In the genomic region with DNA sequence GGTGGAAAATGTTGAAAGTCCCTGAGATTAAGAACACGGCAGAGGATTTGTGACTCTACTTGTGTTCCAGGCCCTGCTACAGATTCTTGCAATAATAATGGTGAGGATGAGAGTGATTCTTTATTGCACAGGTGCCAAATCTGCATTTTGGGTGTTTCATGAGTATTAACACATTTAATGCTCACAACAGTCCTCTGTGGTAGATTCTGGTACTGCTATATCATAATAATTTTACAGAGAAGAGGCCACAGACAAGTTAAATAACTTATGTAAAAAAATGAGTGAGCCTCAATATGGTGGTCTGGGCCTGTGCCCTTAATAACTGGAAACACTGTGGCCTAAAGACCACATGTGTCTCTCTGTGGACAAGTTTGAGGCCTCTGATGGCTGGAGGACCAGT, we compare ENCODE assay signal across 23 cellular contexts.
DNase-seq lines count a peak whose midpoint lies in the region; ATAC-seq and TF ChIP-seq lines count a peak whose summit lies in the region.
"Had no signal": no experiment of that assay in that cellular context is flagged by ENCODE, and none has a peak within 500 bp of the region (broad histone marks: within the 10 kb centered on the region; RNA-seq: fewer than 3 reads in every experiment).

No MANE protein-coding gene starts in this region.

- peaks cover 6% of the 10 kb centered on the region for H3K9me3 Mint-ChIP-seq in chondrocyte (ENCODE audit: low read depth)
- H3K9me3 Mint-ChIP-seq: CD14-positive monocyte; CD4-positive, alpha-beta T cell; GM23338; H9 had no signal

- H3K4me1 ChIP-seq in HCT116 (ENCODE audit: control insufficient read depth in 1 of 2, insufficient read depth in 2 of 2, low read length in 2 of 2) (no peaks in the 10 kb centered on the region), Karpas-422 (ENCODE audit: low read length) (peaks cover 44% of the 10 kb centered on the region), foreskin keratinocyte (no peaks in the 10 kb centered on the region), spleen (no peaks in the 10 kb centered on the region)
- H3K4me1 ChIP-seq: A549 had no signal

- H3K79me2 ChIP-seq in HCT116 (ENCODE audit: insufficient read depth, low read length) (no peaks in the 10 kb centered on the region), Karpas-422 (ENCODE audit: low read length) (no peaks in the 10 kb centered on the region)

- peaks cover 51% of the 10 kb centered on the region for H3K4me1 Mint-ChIP-seq in chondrocyte (ENCODE audit: low read depth)
- H3K4me1 Mint-ChIP-seq: CD14-positive monocyte; CD8-positive, alpha-beta memory T cell had no signal

- TF ChIP-seq POLR2A in HCT116 (IDR thresholded peaks at IDR 0.05; ENCODE audit: borderline replicate concordance, extremely low read depth, insufficient read depth, insufficient read length) (no peak), spleen (IDR thresholded peaks at IDR 0.05) (no peak)

- H3K27ac Mint-ChIP-seq in chondrocyte (ENCODE audit: unreplicated experiment) = no peak overlapping the region
- H3K27ac Mint-ChIP-seq: CD14-positive monocyte; CD4-positive, alpha-beta T cell; CD8-positive, alpha-beta memory T cell; GM23338; H9 had no signal

- no peaks in the 10 kb centered on the region for H3K27me3 Mint-ChIP-seq in chondrocyte (ENCODE audit: low read depth)

- no peaks in the 10 kb centered on the region for H3K36me3 ChIP-seq in HCT116 (ENCODE audit: control insufficient read depth in 1 of 2, insufficient read depth in 2 of 2, low read length in 2 of 2)
- no peaks in the 10 kb centered on the region for H3K36me3 ChIP-seq in Karpas-422 (ENCODE audit: insufficient read depth, low read length)
- no peaks in the 10 kb centered on the region for H3K36me3 ChIP-seq in spleen
- H3K36me3 ChIP-seq: BE2C; BLaER1 treated with 17β-estradiol and CSF1 and Interleukin-3, amounts not matched to agents 10 nM and 100 nM had no signal

- H3K27ac ChIP-seq in HCT116 (ENCODE audit: low read depth, low read length) = no peak overlapping the region
- H3K27ac ChIP-seq in Karpas-422 (ENCODE audit: low read length) = no peak overlapping the region
- no peak overlapping the region for H3K27ac ChIP-seq in foreskin keratinocyte
- H3K27ac ChIP-seq in spleen = no peak overlapping the region
- H3K27ac ChIP-seq: A549; BLaER1 treated with 17β-estradiol and CSF1 and Interleukin-3, amounts not matched to agents 10 nM and 100 nM had no signal

- TF ChIP-seq RAD21 in HCT116 (IDR thresholded peaks at IDR 0.05; ENCODE audit: low read depth) = no peak

- H3K4me3 ChIP-seq in HCT116 (replicated peaks in 1 of 2; ENCODE audit: low read depth in 1 of 2, low read length in 2 of 2) (no peak overlapping the region), Karpas-422 (ENCODE audit: low read length) (no peak overlapping the region), spleen (no peak overlapping the region)
- H3K4me3 ChIP-seq: A549; BLaER1 treated with 17β-estradiol and CSF1 and Interleukin-3, amounts not matched to agents 10 nM and 100 nM; GM23338 had no signal

- H2AFZ ChIP-seq in HCT116 (ENCODE audit: low read depth, low read length, poor library complexity, severe bottlenecking) (no peak overlapping the region), Karpas-422 (ENCODE audit: low read length) (no peak overlapping the region)
- H2AFZ ChIP-seq: GM23338 had no signal

- ATAC-seq in HCT116 = no peak
- ATAC-seq in foreskin keratinocyte = peak; percentile 50
- ATAC-seq in HG03354 (IDR thresholded peaks at IDR 0.05; ENCODE audit: poor library complexity, severe bottlenecking, unreplicated experiment) = no peak
- ATAC-seq: A549, GM23338 had no signal

- no peaks in the 10 kb centered on the region for H3K9me2 ChIP-seq in HCT116 (ENCODE audit: insufficient read depth)
- H3K9me2 ChIP-seq in Karpas-422 (replicated peaks; ENCODE audit: insufficient read depth, low read length) = no peaks in the 10 kb centered on the region

- RAD21 ChIA-PET in HCT116 (lab: Charles Lee; ENCODE audit: low non-redundant PET in 1 of 2, low total read pairs in 2 of 2, uncharacterized antibody in 2 of 2, unreplicated experiment in 2 of 2) = no interaction called here

- H3K4me2 ChIP-seq in HCT116 (ENCODE audit: low read length) (no peak overlapping the region), Karpas-422 (ENCODE audit: low read depth, low read length, poor library complexity, severe bottlenecking) (no peak overlapping the region)
- H3K4me2 ChIP-seq: A549, GM23338 had no signal

- H3K27me3 ChIP-seq in HCT116 (ENCODE audit: insufficient read depth, low read length) (no peaks in the 10 kb centered on the region), Karpas-422 (ENCODE audit: low read length) (no peaks in the 10 kb centered on the region), foreskin keratinocyte (no peaks in the 10 kb centered on the region), spleen (replicated peaks in 1 of 7) (no peaks in the 10 kb centered on the region)
- H3K27me3 ChIP-seq: BE2C; BLaER1 treated with 17β-estradiol and CSF1 and Interleukin-3, amounts not matched to agents 10 nM and 100 nM had no signal

- H4K20me1 ChIP-seq in HCT116 (ENCODE audit: insufficient read depth) (no peaks in the 10 kb centered on the region), Karpas-422 (ENCODE audit: insufficient read depth, low read depth, low read length) (no peaks in the 10 kb centered on the region)
- H4K20me1 ChIP-seq: BLaER1 treated with 17β-estradiol and CSF1 and Interleukin-3, amounts not matched to agents 10 nM and 100 nM had no signal

- peaks cover 3% of the 10 kb centered on the region for H3K36me3 Mint-ChIP-seq in chondrocyte (ENCODE audit: low read depth)
- H3K36me3 Mint-ChIP-seq: CD14-positive monocyte; CD8-positive, alpha-beta memory T cell had no signal

- H3K9me3 ChIP-seq in HCT116 (ENCODE audit: control insufficient read depth in 1 of 2, insufficient read depth in 1 of 2, low read depth in 1 of 2, low read length in 2 of 2) (no peaks in the 10 kb centered on the region), Karpas-422 (ENCODE audit: low read length) (no peaks in the 10 kb centered on the region), spleen (no peaks in the 10 kb centered on the region)
- H3K9me3 ChIP-seq: A549; BE2C; BLaER1 treated with 17β-estradiol and CSF1 and Interleukin-3, amounts not matched to agents 10 nM and 100 nM had no signal

- DNase-seq in HCT116 (ENCODE audit: low read depth, low spot score) = no peak
- peak; percentile 64 for DNase-seq in Karpas-422
- no peak for DNase-seq in chondrocyte (ENCODE audit: low spot score)
- no peak for DNase-seq in foreskin keratinocyte
- no peak for DNase-seq in middle frontal gyrus (ENCODE audit: extremely low spot score, low spot score)
- no peak for DNase-seq in spleen
- no peak for DNase-seq in NCI-H2171 treated with DMSO at 0.1 percent for 48 hours (lab: John Stamatoyannopoulos, UW)
- DNase-seq: 8988T; ACHN; AML-193; BE2C; CD4-positive, alpha-beta T cell; CD8-positive, alpha-beta memory T cell; DMS 273 treated with DMSO at 0.1 percent for 48 hours; DMS79; EL; GDM1; H9 had no signal

- H3K9ac ChIP-seq in HCT116 (ENCODE audit: low read length) (no peak overlapping the region), Karpas-422 (ENCODE audit: low read length) (no peak overlapping the region)
- H3K9ac ChIP-seq: BLaER1 treated with 17β-estradiol and CSF1 and Interleukin-3, amounts not matched to agents 10 nM and 100 nM had no signal

- POLR2A ChIA-PET in HCT116 (lab: Charles Lee) = no interaction called here

- CTCF ChIA-PET in HCT116 (lab: Charles Lee) = no interaction called here

- WGBS in spleen, 5 donors = 85 to 93% (median 87%) methylated on average over 1 of the region's 1 CpG

- intact Hi-C loops in HCT116 (cut with micrococcal nuclease) = no loop called here
- intact Hi-C loops in spleen (cut with DNase I; ENCODE audit: low total_unique reads) = no loop called here

- TF ChIP-seq CTCF in HCT116 (IDR thresholded peaks at IDR 0.05 in 2 of 3, conservative IDR thresholded peaks at IDR 0.05 in 1 of 3; ENCODE audit: borderline replicate concordance in 1 of 3, insufficient read depth in 1 of 3, low read depth in 2 of 3, low read length in 2 of 3) (peak in 2 of 3 experiments; percentile 2 to 23; a peak in 2 of 6 replicates), chondrocyte (IDR thresholded peaks at IDR 0.05) (peak; percentile 47), foreskin keratinocyte (conservative IDR thresholded peaks at IDR 0.05) (no peak), spleen (IDR thresholded peaks at IDR 0.05 in 8 of 11, conservative IDR thresholded peaks at IDR 0.05 in 3 of 11) (no peak)

- BruUV-seq in HCT116 (replicated peaks; lab: Mats Ljungman, UMichigan) = no TSS peak

- no peak overlapping the region for H3K4me3 Mint-ChIP-seq in chondrocyte (ENCODE audit: unreplicated experiment)
- H3K4me3 Mint-ChIP-seq: CD14-positive monocyte; CD4-positive, alpha-beta T cell; CD8-positive, alpha-beta memory T cell; GM23338; H9 had no signal

TF ChIP-seq in HCT116, 20 proteins besides CTCF, POLR2A, EP300 and RAD21 (continues in another document):
- TF ChIP-seq EZH2phosphoT487 (IDR thresholded peaks at IDR 0.05; ENCODE audit: borderline replicate concordance) = no peak
- TF ChIP-seq POLR2AphosphoS5 (IDR thresholded peaks at IDR 0.05; ENCODE audit: low read depth, low read length) = no peak
- TF ChIP-seq, protein P1, sequence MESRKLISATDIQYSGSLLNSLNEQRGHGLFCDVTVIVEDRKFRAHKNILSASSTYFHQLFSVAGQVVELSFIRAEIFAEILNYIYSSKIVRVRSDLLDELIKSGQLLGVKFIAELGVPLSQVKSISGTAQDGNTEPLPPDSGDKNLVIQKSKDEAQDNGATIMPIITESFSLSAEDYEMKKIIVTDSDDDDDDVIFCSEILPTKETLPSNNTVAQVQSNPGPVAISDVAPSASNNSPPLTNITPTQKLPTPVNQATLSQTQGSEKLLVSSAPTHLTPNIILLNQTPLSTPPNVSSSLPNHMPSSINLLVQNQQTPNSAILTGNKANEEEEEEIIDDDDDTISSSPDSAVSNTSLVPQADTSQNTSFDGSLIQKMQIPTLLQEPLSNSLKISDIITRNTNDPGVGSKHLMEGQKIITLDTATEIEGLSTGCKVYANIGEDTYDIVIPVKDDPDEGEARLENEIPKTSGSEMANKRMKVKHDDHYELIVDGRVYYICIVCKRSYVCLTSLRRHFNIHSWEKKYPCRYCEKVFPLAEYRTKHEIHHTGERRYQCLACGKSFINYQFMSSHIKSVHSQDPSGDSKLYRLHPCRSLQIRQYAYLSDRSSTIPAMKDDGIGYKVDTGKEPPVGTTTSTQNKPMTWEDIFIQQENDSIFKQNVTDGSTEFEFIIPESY (IDR thresholded peaks at IDR 0.05; ENCODE audit: extremely low read depth, insufficient replicate concordance, low read length) = no peak
- no peak for TF ChIP-seq SRF (IDR thresholded peaks at IDR 0.05; ENCODE audit: low read depth)
- no peak for TF ChIP-seq TCF7L2 (IDR thresholded peaks at IDR 0.05; ENCODE audit: borderline replicate concordance, extremely low read depth, insufficient read depth, insufficient read length)

Comparison
In these comparisons a context has a peak if more than half of its experiments do, and no peak if none do; other contexts are left out.
1. CTCF ChIP-seq: peak in HCT116 (2 of 3) and chondrocyte (single experiment); none in foreskin keratinocyte (single experiment) and spleen (0 of 11).